Comparison of ENCODE assay signal across 1 cellular context in the genomic region with DNA sequence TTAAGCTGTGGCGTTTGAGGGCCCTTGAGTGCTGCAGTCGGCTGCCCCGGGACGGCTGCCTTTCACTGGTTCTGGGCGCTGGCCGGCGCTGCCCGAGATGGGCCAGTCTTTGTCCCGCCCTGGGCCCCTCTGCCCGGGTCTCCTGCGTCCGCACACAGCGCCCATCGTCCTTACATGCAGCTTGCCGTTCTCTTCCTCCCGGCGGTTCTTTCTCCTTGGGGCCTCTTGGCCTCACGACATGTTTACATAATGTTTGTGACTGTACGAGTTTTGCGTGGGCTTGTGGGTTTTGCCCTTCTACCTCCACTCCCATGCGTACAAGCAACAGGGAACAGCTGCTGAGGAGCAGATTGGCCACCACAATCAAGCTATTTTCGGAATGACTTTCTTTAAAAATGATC.
TF ChIP-seq lines count a peak whose summit lies in the region.

No MANE protein-coding gene starts in this region.

TF ChIP-seq in IMR-90, 13 proteins besides CTCF, POLR2A, EP300 and RAD21 (continued from another document):
- TF ChIP-seq MAZ (IDR thresholded peaks at IDR 0.05; ENCODE audit: borderline replicate concordance, low read depth, low read length) = no peak
